Comparison of ENCODE assay signal across 23 cellular contexts in genomic region chr12:44385964-44386363, GRCh38.
"Had no signal": no experiment of that assay in that cellular context is flagged by ENCODE, and none has a peak within 500 bp of the region (broad histone marks: within the 10 kb centered on the region; RNA-seq: fewer than 3 reads in every experiment).

No MANE protein-coding gene starts in this region.

- H3K4me1 ChIP-seq: left ventricle myocardium inferior, spleen, suprapubic skin, tibial artery had no signal

- FAIRE-seq: bronchial epithelial cell, frontal cortex had no signal

- DNase-seq: activated CD4-positive, alpha-beta memory T cell treated with anti-CD3 and anti-CD28 coated beads, Interleukin-2, amount 10 ng/mL, durations not matched to agents 7 days and 5 days; activated CD4-positive, alpha-beta T cell treated with anti-CD3 and anti-CD28 coated beads for 1 hour; activated CD4-positive, alpha-beta T cell treated with anti-CD3 and anti-CD28 coated beads, Interleukin-2, amount 10 ng/mL, durations not matched to agents 7 days and 5 days; activated CD8-positive, alpha-beta memory T cell treated with anti-CD3 and anti-CD28 coated beads, Interleukin-2, amount 50 U/mL, for 48 hours; activated gamma-delta T cell; activated naive CD4-positive, alpha-beta T cell treated with anti-CD3 and anti-CD28 coated beads, Interleukin-2, amount 50 U/mL, for 16 hours; activated T-cell treated with anti-CD3 and anti-CD28 coated beads, Interleukin-2, amount 50 U/mL, for 24 hours; endodermal cell; islet precursor cell; left ventricle myocardium inferior; mucosa of descending colon; posterior cingulate gyrus; right cardiac atrium; spleen; stimulated activated naive CD4-positive, alpha-beta T cell; tibial artery had no signal

- H3K27ac ChIP-seq: esophagus muscularis mucosa, hepatocyte, left ventricle myocardium inferior, spleen, suprapubic skin, tibial artery had no signal

- H3K9me3 ChIP-seq: esophagus muscularis mucosa, left ventricle myocardium inferior, mucosa of descending colon, spleen, suprapubic skin, tibial artery had no signal

- H3K36me3 ChIP-seq: esophagus muscularis mucosa, spleen, suprapubic skin, tibial artery had no signal

- ATAC-seq: mucosa of descending colon, right cardiac atrium, WTC11 had no signal

- H3K4me3 ChIP-seq: esophagus muscularis mucosa, hepatocyte, left ventricle myocardium inferior, lung, mucosa of descending colon, spleen, suprapubic skin, tibial artery had no signal

- H3K27me3 ChIP-seq: esophagus muscularis mucosa, hepatocyte, spleen, suprapubic skin, tibial artery had no signal
